Comparison of ENCODE assay signal across 12 cellular contexts in genomic region chr9:105877719-105878118, GRCh38.
A peak's percentile ranks its signal among the peaks of the same experiment; 100 is the strongest.
DNase-seq lines count a peak whose midpoint lies in the region; ATAC-seq, FAIRE-seq and TF ChIP-seq lines count a peak whose summit lies in the region.
"Had no signal": no experiment of that assay in that cellular context is flagged by ENCODE, and none has a peak within 500 bp of the region (broad histone marks: within the 10 kb centered on the region; RNA-seq: fewer than 3 reads in every experiment).

No MANE protein-coding gene starts in this region.

- TF ChIP-seq POLR2A in heart left ventricle (IDR thresholded peaks at IDR 0.05) = no peak

- peak; percentile 24 for ATAC-seq in left ventricle myocardium superior
- no peak for ATAC-seq in heart left ventricle
- peak; percentile 68 for ATAC-seq in HG03342 (IDR thresholded peaks at IDR 0.05; ENCODE audit: unreplicated experiment)
- ATAC-seq in Right ventricle myocardium inferior = no peak

- CTCF ChIA-PET in Caco-2 (lab: Charles Lee) = no interaction called here

- H3K4me1 ChIP-seq in heart left ventricle (no peaks in the 10 kb centered on the region), Caco-2 (no peaks in the 10 kb centered on the region)

- no peaks in the 10 kb centered on the region for H3K27me3 Mint-ChIP-seq in Caco-2 (ENCODE audit: insufficient read depth, unreplicated experiment)

- H3K27ac ChIP-seq in heart left ventricle = no peak overlapping the region

- no peak overlapping the region for H3K4me3 Mint-ChIP-seq in Caco-2 (ENCODE audit: unreplicated experiment)
- H3K4me3 Mint-ChIP-seq: central memory CD8-positive, alpha-beta T cell had no signal

- no peak for DNase-seq in left ventricle myocardium superior
- no peak for DNase-seq in heart left ventricle
- DNase-seq in NCI-H345 treated with DMSO at 0.1 percent for 48 hours (lab: John Stamatoyannopoulos, UW; ENCODE audit: unreplicated experiment) = peak; percentile 98
- no peak for DNase-seq in Caco-2
- DNase-seq in effector CD8-positive, alpha-beta T cell (lab: John Stamatoyannopoulos, UW) = no peak
- no peak for DNase-seq in D721Med (ENCODE audit: insufficient read length, low spot score)
- DNase-seq in Right ventricle myocardium inferior (ENCODE audit: missing footprints) = no peak
- DNase-seq: 8988T; activated effector memory CD4-positive, alpha-beta T cell treated with Interleukin-2 at 50 U/mL for 16 hours; occipital lobe had no signal

- H3K4me1 Mint-ChIP-seq in Caco-2 (ENCODE audit: low read depth, unreplicated experiment) = no peaks in the 10 kb centered on the region
- H3K4me1 Mint-ChIP-seq: central memory CD8-positive, alpha-beta T cell had no signal

- no peak for FAIRE-seq in D721Med (lab: Jason Lieb, UNC)

- no peak for TF ChIP-seq CTCF in heart left ventricle (IDR thresholded peaks at IDR 0.05)
- no peak for TF ChIP-seq CTCF in Caco-2 (IDR thresholded peaks at IDR 0.05; ENCODE audit: insufficient read depth in 1 of 2, low read depth in 1 of 2, low read length in 1 of 2, severe bottlenecking in 1 of 2, unreplicated experiment in 1 of 2)
- no peak for TF ChIP-seq CTCF in D721Med (IDR thresholded peaks at IDR 0.05; ENCODE audit: insufficient read depth, missing control alignments)

- no peaks in the 10 kb centered on the region for H3K9me3 Mint-ChIP-seq in Caco-2 (ENCODE audit: unreplicated experiment)
- H3K9me3 Mint-ChIP-seq: central memory CD8-positive, alpha-beta T cell had no signal

- no peaks in the 10 kb centered on the region for H3K36me3 Mint-ChIP-seq in Caco-2 (ENCODE audit: insufficient read depth, unreplicated experiment)

- no peak overlapping the region for H3K4me3 ChIP-seq in heart left ventricle
- no peak overlapping the region for H3K4me3 ChIP-seq in Caco-2 (ENCODE audit: low read depth, low read length)

- H3K9me3 ChIP-seq in heart left ventricle (no peaks in the 10 kb centered on the region), Caco-2 (no peaks in the 10 kb centered on the region)

- no TSS peak for BruUV-seq in Caco-2 (replicated peaks; lab: Mats Ljungman, UMichigan)

- intact Hi-C loops in left ventricle myocardium superior (cut with micrococcal nuclease) (no loop called here), heart left ventricle (cut with DNase I) (loop anchor here in 2 of 10 donors (5.0 kb wide), 2 partner anchors 265 to 270 kb away; no protein-coding TSS in a partner anchor), Caco-2 (cut with micrococcal nuclease; ENCODE audit: unreplicated experiment) (no loop called here), Right ventricle myocardium inferior (cut with DNase I) (no loop called here)

- 66 to 90% (median 68%) methylated on average over 1 of the region's 1 CpG for WGBS in heart left ventricle, 4 donors

- POLR2A ChIA-PET in Caco-2 (lab: Charles Lee) = no interaction called here

- H3K27me3 ChIP-seq in heart left ventricle (no peaks in the 10 kb centered on the region), Caco-2 (replicated peaks; ENCODE audit: control insufficient read depth, insufficient read depth, low read length) (no peaks in the 10 kb centered on the region)

- H3K36me3 ChIP-seq in heart left ventricle = no peaks in the 10 kb centered on the region
- H3K36me3 ChIP-seq in Caco-2 (ENCODE audit: control insufficient read depth, insufficient read depth, low read length) = no peaks in the 10 kb centered on the region

- H3K27ac Mint-ChIP-seq in Caco-2 (ENCODE audit: unreplicated experiment) = no peak overlapping the region

Comparison
In these comparisons a context has a peak if more than half of its experiments do, and no peak if none do; other contexts are left out.
1. ATAC-seq: peak in left ventricle myocardium superior (single experiment) and HG03342 (single experiment); none in heart left ventricle (0 of 4) and Right ventricle myocardium inferior (single experiment).